ENCODE assay signal across 8 cellular contexts in genomic region chr12:103966736-103967135, GRCh38. TPM values are rescaled to one million over a fixed set of nuclear protein-coding genes. Genes with fewer than 3 reads are reported as not detected.
A peak's percentile ranks its signal among the peaks of the same experiment; 100 is the strongest.
DNase-seq lines count a peak whose midpoint lies in the region; ATAC-seq, FAIRE-seq and TF ChIP-seq lines count a peak whose summit lies in the region.

No MANE protein-coding gene starts in this region.

- H3K27ac ChIP-seq in 22Rv1, result peak overlapping the region; percentile 86
- H3K27ac ChIP-seq in HUES6 (ENCODE audit: low read depth, low read length), result peak overlapping the region; percentile 81
- peak overlapping the region in 1 of 2 donors; percentile 93 for H3K27ac ChIP-seq in mucosa of rectum (ENCODE audit: low read depth in 2 of 2, low read length in 2 of 2)

- H3K9ac ChIP-seq in HUES6 (ENCODE audit: low read length) (peak overlapping the region; percentile 92), mucosa of rectum (ENCODE audit: low read depth in 1 of 2, low read length in 2 of 2) (peak overlapping the region; percentile 91 to 100)

- POLR2A ChIA-PET in HEK293T (lab: Yijun Ruan, JAX), result interaction anchor here (1.1 to 4.3 kb wide), 12 partner anchors 10 to 187 kb away, joined by 3 to 111 read pairs (median 5); partner anchors contain the start of genes HCFC2 and HSP90B1

- FAIRE-seq in bronchial epithelial cell (lab: Jason Lieb, UNC), result no peak

- H3K4me1 ChIP-seq in HUES6 (ENCODE audit: control insufficient read depth, insufficient read depth, low read length) (peaks cover 8% of the 10 kb centered on the region; the same call in 1 of the 2 replicates), mucosa of rectum (ENCODE audit: control insufficient read depth in 2 of 2, insufficient read depth in 2 of 2, low read length in 2 of 2) (peaks cover 9 to 13% of the 10 kb centered on the region in 2 donors)

- H3K9me3 ChIP-seq in HUES6 (ENCODE audit: control insufficient read depth, insufficient read depth, low read depth, low read length) (no peaks in the 10 kb centered on the region), mucosa of rectum (ENCODE audit: control insufficient read depth in 2 of 2, low read length in 2 of 2) (no peaks in the 10 kb centered on the region)

- H3K4me3 ChIP-seq in HUES6 (ENCODE audit: low read depth, low read length) (peak overlapping the region; percentile 85), bronchial epithelial cell (ENCODE audit: low read depth, low read length) (peak overlapping the region; percentile 80), mucosa of rectum (ENCODE audit: low read length in 2 of 2) (peak overlapping the region; percentile 100)

- H3K36me3 ChIP-seq in HUES6 (ENCODE audit: control insufficient read depth, insufficient read depth, low read length) (peaks cover 20% of the 10 kb centered on the region), bronchial epithelial cell (ENCODE audit: control insufficient read depth, insufficient read depth, low read length) (peaks cover 4% of the 10 kb centered on the region), mucosa of rectum (ENCODE audit: control insufficient read depth in 2 of 2, insufficient read depth in 2 of 2, low read length in 2 of 2) (peaks cover 3 to 7% of the 10 kb centered on the region in 2 donors)

- no peak for TF ChIP-seq CTCF in 22Rv1 (IDR thresholded peaks at IDR 0.05)
- TF ChIP-seq CTCF in bronchial epithelial cell (IDR thresholded peaks at IDR 0.05; ENCODE audit: insufficient read depth, low read length, severe bottlenecking), result no peak

- H3K27me3 ChIP-seq in HUES6 (ENCODE audit: control insufficient read depth, insufficient read depth, low read length) (no peaks in the 10 kb centered on the region), bronchial epithelial cell (ENCODE audit: control insufficient read depth, insufficient read depth, low read length) (no peaks in the 10 kb centered on the region), mucosa of rectum (ENCODE audit: control insufficient read depth in 2 of 2, insufficient read depth in 2 of 2, low read length in 2 of 2) (no peaks in the 10 kb centered on the region)

- CTCF ChIA-PET in HEK293T (lab: Yijun Ruan, JAX), result interaction anchor here (1.3 kb wide), 1 partner anchor 143 kb away, joined by 3 read pairs; no protein-coding TSS in a partner anchor

- ATAC-seq in HG03108 (IDR thresholded peaks at IDR 0.05; ENCODE audit: unreplicated experiment), result no peak

- DNase-seq in bronchial epithelial cell (ENCODE audit: low read depth), result no peak
- DNase-seq in HEK293T (ENCODE audit: extremely low spot score), result no peak
- no peak for DNase-seq in COR-L47 (lab: John Stamatoyannopoulos, UW)
- DNase-seq in AG20443 (ENCODE audit: low spot score), result no peak

TF ChIP-seq in HEK293T, 16 proteins besides CTCF, POLR2A, EP300 and RAD21:
- TF ChIP-seq FOXK2 (IDR thresholded peaks at IDR 0.05), result no peak
- TF ChIP-seq BHLHE40 (IDR thresholded peaks at IDR 0.05; ENCODE audit: borderline replicate concordance), result no peak
- TF ChIP-seq SP1 (IDR thresholded peaks at IDR 0.05), result no peak
- no peak for TF ChIP-seq LEF1 (IDR thresholded peaks at IDR 0.05; ENCODE audit: borderline replicate concordance)
TF ChIP-seq in HEK293T: peak in this region for 0.

RNA-seq across cellular contexts. Expression of gene TDG, which starts 1.1 kb away (rescaled TPM):
- 25.5 and 48.6 TPM in 2 replicates for total RNA-seq in bronchial epithelial cell

RNA-seq across cellular contexts. Expression of gene HSP90B1, which starts 36.5 kb away (rescaled TPM):
- 649 and 677 TPM in 2 replicates for total RNA-seq in bronchial epithelial cell
